In the genomic region with DNA sequence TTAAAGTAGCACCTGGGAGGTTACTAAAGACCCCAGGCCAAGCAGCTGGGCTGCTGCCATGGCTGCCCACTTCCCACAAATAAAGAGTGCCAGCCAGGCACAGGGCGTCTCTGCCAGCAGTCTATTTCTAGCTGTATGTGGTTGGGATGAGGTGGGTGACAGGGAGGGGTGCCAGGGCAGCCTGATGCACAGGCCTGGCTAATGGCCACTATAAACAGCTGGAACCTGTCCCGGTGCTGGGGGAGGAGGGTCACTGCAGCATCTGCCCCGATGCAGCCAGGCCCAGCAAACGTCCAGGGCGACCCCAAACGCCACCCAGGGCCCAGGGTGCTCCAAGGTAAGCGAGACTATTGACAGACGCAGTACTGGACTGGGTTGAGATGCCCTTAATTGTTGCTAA, we compare ENCODE assay signal across 20 cellular contexts. TPM values are rescaled to one million over a fixed set of nuclear protein-coding genes. Genes with fewer than 3 reads are reported as not detected.
DNase-seq lines count a peak whose midpoint lies in the region; ATAC-seq and TF ChIP-seq lines count a peak whose summit lies in the region.
"Had no signal": no experiment of that assay in that cellular context is flagged by ENCODE, and none has a peak within 500 bp of the region (broad histone marks: within the 10 kb centered on the region; RNA-seq: fewer than 3 reads in every experiment).

No MANE protein-coding gene starts in this region.

- no peaks in the 10 kb centered on the region for H4K20me1 ChIP-seq in BLaER1

- ATAC-seq in T-helper 17 cell = no peak
- ATAC-seq in heart right ventricle = peak; percentile 62 to 95 (median 88)
- no peak for ATAC-seq in HG03097 (IDR thresholded peaks at IDR 0.05; ENCODE audit: low FRiP score, unreplicated experiment)
- ATAC-seq: GM12878, GM23338 had no signal

- H3K4me1 Mint-ChIP-seq in T-helper 17 cell = peaks cover 7% of the 10 kb centered on the region

- no peak overlapping the region for H4K12ac ChIP-seq in trophoblast cell (ENCODE audit: low read depth, low read length)

- no peak overlapping the region for H3K4ac ChIP-seq in trophoblast cell (ENCODE audit: low read depth, low read length)

- no peak overlapping the region for H3K23ac ChIP-seq in trophoblast cell (ENCODE audit: low read length)

- no peaks in the 10 kb centered on the region for H3K79me1 ChIP-seq in trophoblast cell (ENCODE audit: low read length)

- H3K4me2 ChIP-seq in BLaER1 (peak overlapping the region; percentile 29), trophoblast cell (ENCODE audit: low read length) (no peak overlapping the region)
- H3K4me2 ChIP-seq: GM23338 had no signal

- no peak overlapping the region for H3K18ac ChIP-seq in trophoblast cell (ENCODE audit: low read length)

- H3K79me2 ChIP-seq in trophoblast cell (ENCODE audit: control insufficient read depth, insufficient read depth, low read length, poor library complexity) = no peaks in the 10 kb centered on the region

- H3K27ac ChIP-seq in BLaER1 (no peak overlapping the region; the same call in 1 of the 2 replicates), heart right ventricle (peak overlapping the region in 4 of 10 donors; percentile 54 to 65 (median 56)), trophoblast cell (ENCODE audit: low read depth, low read length) (no peak overlapping the region)

- in situ Hi-C loops in HAP-1 (cut with MboI; ENCODE audit: low sequenced_read_pairs) = no loop called here

- DNase-seq in NCI-H1092 (lab: John Stamatoyannopoulos, UW) (peak; percentile 23), T-helper 17 cell (no peak), heart right ventricle (peak; percentile 65 to 67), HAP-1 (ENCODE audit: low spot score in 2 of 2) (no peak), UCSD-AML1 (lab: John Stamatoyannopoulos, UW; ENCODE audit: unreplicated experiment) (no peak), trophoblast cell (no peak)
- DNase-seq: C1 segment of cervical spinal cord, GDM1, HFFc6, NCI-H1436, NCI-H2081, NCI-H510A treated with DMSO at 0.1 percent for 48 hours, NCI-H82, SHP77 had no signal

- H3K36me3 Mint-ChIP-seq in T-helper 17 cell (ENCODE audit: low read depth) = peaks cover 4% of the 10 kb centered on the region

- H2BK12ac ChIP-seq in trophoblast cell (ENCODE audit: low read length) = no peak overlapping the region

- no peaks in the 10 kb centered on the region for H3K9me3 ChIP-seq in BLaER1
- H3K9me3 ChIP-seq in T-helper 17 cell (ENCODE audit: control insufficient read depth, low read length, poor library complexity, severe bottlenecking) = no peaks in the 10 kb centered on the region
- H3K9me3 ChIP-seq in heart right ventricle = no peaks in the 10 kb centered on the region
- no peaks in the 10 kb centered on the region for H3K9me3 ChIP-seq in HAP-1
- no peaks in the 10 kb centered on the region for H3K9me3 ChIP-seq in trophoblast cell (ENCODE audit: insufficient read depth, low read depth, low read length)

- H2BK5ac ChIP-seq in trophoblast cell (ENCODE audit: low read depth, low read length, poor library complexity) = no peak overlapping the region

- no peak for TF ChIP-seq CTCF in heart right ventricle (IDR thresholded peaks at IDR 0.05)

- intact Hi-C loops in heart right ventricle (cut with DNase I) = no loop called here

- H3K4me3 Mint-ChIP-seq in T-helper 17 cell = no peak overlapping the region
- H3K4me3 Mint-ChIP-seq: GM23338, HFFc6, IgD-negative memory B cell had no signal

- H3K4me1 ChIP-seq in BLaER1 (peaks cover 73% of the 10 kb centered on the region), heart right ventricle (peaks cover 0 to 15% (median 11%) of the 10 kb centered on the region in 9 donors), HAP-1 (no peaks in the 10 kb centered on the region), trophoblast cell (ENCODE audit: control insufficient read depth in 1 of 2, insufficient read depth in 2 of 2, low read length in 2 of 2) (no peaks in the 10 kb centered on the region)

- H2BK120ac ChIP-seq in trophoblast cell (ENCODE audit: insufficient read depth, low read length, poor library complexity) = no peak overlapping the region

- H3K27me3 Mint-ChIP-seq in T-helper 17 cell = peaks cover 60% of the 10 kb centered on the region

- H3K36me3 ChIP-seq in BLaER1 (no peaks in the 10 kb centered on the region), heart right ventricle (no peaks in the 10 kb centered on the region), HAP-1 (replicated peaks) (no peaks in the 10 kb centered on the region), trophoblast cell (ENCODE audit: control insufficient read depth in 1 of 2, insufficient read depth in 2 of 2, low read length in 2 of 2) (no peaks in the 10 kb centered on the region)

- no peak overlapping the region for H2AFZ ChIP-seq in trophoblast cell (ENCODE audit: insufficient read depth, low read length, poor library complexity)
- H2AFZ ChIP-seq: GM23338 had no signal

- peak overlapping the region; percentile 53 for H3K27ac Mint-ChIP-seq in T-helper 17 cell
- H3K27ac Mint-ChIP-seq: GM23338, HFFc6, IgD-negative memory B cell had no signal

- H3K14ac ChIP-seq in trophoblast cell (ENCODE audit: low read length) = no peak overlapping the region

- no peak overlapping the region for H3K9ac ChIP-seq in BLaER1
- no peak overlapping the region for H3K9ac ChIP-seq in trophoblast cell (ENCODE audit: low read length)

- WGBS in heart right ventricle, 2 donors = 48 to 51% methylated on average over 8 of the region's 8 CpGs
- WGBS in trophoblast cell (ENCODE audit: extremely low coverage, insufficient coverage, insufficient read length) = no CpG with 5 or more reads among the region's 8 CpGs

- no peak overlapping the region for H3K4me3 ChIP-seq in BLaER1
- H3K4me3 ChIP-seq in heart right ventricle = no peak overlapping the region
- H3K4me3 ChIP-seq in HAP-1 = no peak overlapping the region
- H3K4me3 ChIP-seq in trophoblast cell (ENCODE audit: low read depth, low read length) = no peak overlapping the region
- H3K4me3 ChIP-seq: GM12878, GM23338 had no signal

- H3K27me3 ChIP-seq in BLaER1 (no peaks in the 10 kb centered on the region), heart right ventricle (no peaks in the 10 kb centered on the region), HAP-1 (ENCODE audit: low read depth) (no peaks in the 10 kb centered on the region), trophoblast cell (ENCODE audit: insufficient read depth, low read length) (no peaks in the 10 kb centered on the region)

- H2AK5ac ChIP-seq in trophoblast cell (ENCODE audit: low read length) = no peak overlapping the region

- H4K8ac ChIP-seq in trophoblast cell (ENCODE audit: low read depth, low read length) = no peak overlapping the region

- no peak overlapping the region for H4K91ac ChIP-seq in trophoblast cell (ENCODE audit: low read depth, low read length)

RNA-seq across cellular contexts. Expression of a gene that starts 37.4 kb away (rescaled TPM):
- total RNA-seq in T-helper 17 cell (not detected), heart right ventricle (under 1 TPM in 9 of 10 donors, not detected in 1; 0.05 to 0.60 (median 0.23) TPM)
- polyA plus RNA-seq in heart right ventricle = under 1 TPM; 0.01 to 0.07 TPM
- 0.08 and 0.12 TPM in 2 replicates for polyA plus RNA-seq in trophoblast cell (2013)
- total RNA-seq: GM12878, HFFc6, LHCN-M2 had no signal
- polyA plus RNA-seq: GM12878, IgD-negative memory B cell had no signal

Comparison
In these comparisons a context has a peak if more than half of its experiments do, and no peak if none do; other contexts are left out.
1. DNase-seq: peak in NCI-H1092 (single experiment) and heart right ventricle (2 of 2); none in T-helper 17 cell (0 of 3), HAP-1 (0 of 2), UCSD-AML1 (single experiment) and trophoblast cell (0 of 2).
2. ATAC-seq: peak in heart right ventricle (8 of 8); none in T-helper 17 cell (single experiment) and HG03097 (single experiment).